Comparison of ENCODE assay signal across 13 cellular contexts in the genomic region with DNA sequence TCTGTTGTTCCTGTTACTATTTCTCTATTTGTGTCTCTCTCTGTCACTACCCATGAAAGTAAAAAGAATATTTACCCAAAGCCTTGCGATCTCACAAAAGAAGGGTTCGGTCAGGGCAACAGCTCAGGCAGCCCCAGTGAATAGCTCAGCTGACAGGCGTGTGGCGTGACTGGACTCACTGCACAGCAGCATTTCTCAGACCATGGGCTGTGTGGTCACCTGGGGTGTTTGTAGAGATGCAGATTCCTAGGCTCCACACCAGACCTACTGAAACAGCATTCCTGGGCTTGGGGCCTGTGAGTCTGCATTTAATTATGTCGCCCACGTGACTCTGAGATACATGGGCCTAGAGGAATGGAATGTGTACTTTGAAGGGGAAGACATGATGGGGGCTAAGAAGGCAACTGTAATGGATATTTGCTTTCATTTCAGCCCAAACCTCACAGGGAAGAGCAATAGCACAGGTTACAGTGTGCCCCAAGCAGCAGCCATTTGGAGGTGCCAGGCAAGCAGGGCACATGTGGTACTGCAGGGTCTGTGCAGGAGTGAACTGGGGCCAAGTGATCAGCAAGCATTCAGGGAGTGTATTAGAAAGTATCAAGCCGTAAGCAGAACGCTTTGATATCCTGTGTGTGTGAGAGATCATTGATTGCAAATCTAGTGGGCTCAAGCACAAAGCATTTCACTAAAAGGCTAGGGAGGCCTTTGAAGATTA.
DNase-seq lines count a peak whose midpoint lies in the region; ATAC-seq, FAIRE-seq and TF ChIP-seq lines count a peak whose summit lies in the region.
"Had no signal": no experiment of that assay in that cellular context is flagged by ENCODE, and none has a peak within 500 bp of the region (broad histone marks: within the 10 kb centered on the region; RNA-seq: fewer than 3 reads in every experiment).

No MANE protein-coding gene starts in this region.

- no peak overlapping the region; the same call in 1 of the 2 replicates for H2AFZ ChIP-seq in H1 (ENCODE audit: low read length)

- intact Hi-C loops in Right ventricle myocardium inferior (cut with DNase I): loop anchor here (5.0 kb wide), 1 partner anchor 92 kb away; the partner anchor contains the start of gene RBMS1
- intact Hi-C loops in cardiac septum (cut with DNase I): no loop called here
- intact Hi-C loops in transverse colon (cut with DNase I; ENCODE audit: low total_unique reads): no loop called here

- peak overlapping the region; percentile 67 for H2BK15ac ChIP-seq in H1 (ENCODE audit: low read length)

- H3K56ac ChIP-seq in H1 (replicated peaks; ENCODE audit: insufficient read length, low read depth, low read length): no peak overlapping the region

- no peak overlapping the region for H3K9ac ChIP-seq in H1 (replicated peaks in 1 of 4; ENCODE audit: extremely low read depth in 1 of 4, low read depth in 3 of 4, low read length in 3 of 4)

- 0 out of 2 replicates have a peak overlapping the region, but pooled peaks have one; percentile 3 for H2BK5ac ChIP-seq in H1 (ENCODE audit: low read depth, low read length)

- FAIRE-seq in H1 (lab: Jason Lieb, UNC): no peak

- H2BK12ac ChIP-seq in H1 (ENCODE audit: low read depth, low read length): peak overlapping the region; percentile 52; the same call in 1 of the 2 replicates

- H3K36me3 ChIP-seq in H1 (ENCODE audit: control insufficient read depth in 2 of 4, insufficient read depth in 4 of 4, low read length in 3 of 4) (no peaks in the 10 kb centered on the region), transverse colon (no peaks in the 10 kb centered on the region)

- no peaks in the 10 kb centered on the region for H3K79me2 ChIP-seq in H1 (ENCODE audit: control insufficient read depth in 1 of 2, insufficient read depth in 2 of 2, low read length in 2 of 2)

- H3K9me3 ChIP-seq in H1 (ENCODE audit: insufficient read depth in 2 of 2, low read depth in 1 of 2, low read length in 1 of 2): no peaks in the 10 kb centered on the region
- no peaks in the 10 kb centered on the region for H3K9me3 ChIP-seq in transverse colon

- TF ChIP-seq RAD21 in H1 (IDR thresholded peaks at IDR 0.05 in 1 of 2, conservative IDR thresholded peaks at IDR 0.05 in 1 of 2; ENCODE audit: low read depth in 2 of 2, low read length in 2 of 2): no peak

- no peak for TF ChIP-seq EP300 in H1 (IDR thresholded peaks at IDR 0.05; ENCODE audit: borderline replicate concordance in 1 of 2, low read depth in 2 of 2, low read length in 2 of 2)
- TF ChIP-seq EP300 in transverse colon (IDR thresholded peaks at IDR 0.05; ENCODE audit: low read depth): no peak

- no peaks in the 10 kb centered on the region for H3K23me2 ChIP-seq in H1 (ENCODE audit: low read depth, low read length)

- no peak overlapping the region for H4K5ac ChIP-seq in H1 (ENCODE audit: insufficient read length, low read depth, low read length)

- no peak overlapping the region for H3K4ac ChIP-seq in H1 (replicated peaks; ENCODE audit: insufficient read length, low read depth, low read length)

- no peak overlapping the region for H2AK5ac ChIP-seq in H1 (ENCODE audit: low read depth, low read length)

- H2BK120ac ChIP-seq in H1 (replicated peaks; ENCODE audit: low read depth, low read length): no peak overlapping the region

- TF ChIP-seq CTCF in H1 (IDR thresholded peaks at IDR 0.05; ENCODE audit: control extremely low read depth in 1 of 3, insufficient read depth in 1 of 3, low read depth in 1 of 3, low read length in 3 of 3) (no peak), mesothelial cell of epicardium (IDR thresholded peaks at IDR 0.05; ENCODE audit: unreplicated experiment) (no peak), transverse colon (IDR thresholded peaks at IDR 0.05) (no peak)

- peak overlapping the region; percentile 36; the same call in 1 of the 2 replicates for H3K18ac ChIP-seq in H1 (ENCODE audit: extremely low read depth, low read length)

- ATAC-seq in Right ventricle myocardium inferior: no peak
- ATAC-seq: effector memory CD8-positive, alpha-beta T cell had no signal

- H3K9me3 Mint-ChIP-seq in mesothelial cell of epicardium: no peaks in the 10 kb centered on the region
- H3K9me3 Mint-ChIP-seq: effector memory CD8-positive, alpha-beta T cell had no signal

- in situ Hi-C loops in transverse colon (cut with MboI; ENCODE audit: low pct_ligation_motif_present in 1 of 4, low pct_unique_long_range_greater_than_20kb in 1 of 4, low sequenced_read_pairs in 3 of 4): no loop called here

- TF ChIP-seq POLR2A in H1 (IDR thresholded peaks at IDR 0.05; ENCODE audit: control extremely low read depth in 1 of 2, low read depth in 2 of 2, low read length in 2 of 2): no peak
- TF ChIP-seq POLR2A in transverse colon (IDR thresholded peaks at IDR 0.05): no peak

- H3K4me1 ChIP-seq in H1 (replicated peaks in 1 of 4; ENCODE audit: control insufficient read depth in 3 of 4, insufficient read depth in 4 of 4, low read length in 3 of 4) (peaks cover 0 to 12% (median 3%) of the 10 kb centered on the region in 4 experiments; a peak in 5 of 7 replicates), transverse colon (peaks cover 0 to 7% (median 2%) of the 10 kb centered on the region in 4 donors)

- no peak overlapping the region for H3K4me3 Mint-ChIP-seq in mesothelial cell of epicardium
- H3K4me3 Mint-ChIP-seq: CD4-positive, alpha-beta memory T cell; effector memory CD8-positive, alpha-beta T cell had no signal

- H3K27me3 ChIP-seq in H1 (replicated peaks in 1 of 4; ENCODE audit: control insufficient read depth in 3 of 4, extremely low read depth in 1 of 4, insufficient read depth in 3 of 4, low read length in 3 of 4): no peaks in the 10 kb centered on the region
- no peaks in the 10 kb centered on the region for H3K27me3 ChIP-seq in transverse colon

- no peak overlapping the region for H3K4me2 ChIP-seq in H1 (ENCODE audit: insufficient read depth in 1 of 2, low read depth in 2 of 2, low read length in 2 of 2)

- POLR2A ChIA-PET in H1 (lab: Charles Lee; ENCODE audit: partially characterized antibody): no interaction called here

- H4K8ac ChIP-seq in H1 (ENCODE audit: extremely low read depth, insufficient read depth, low read length): no peak overlapping the region

- no peak overlapping the region for H3K14ac ChIP-seq in H1 (ENCODE audit: insufficient read length)

- peaks cover 45% of the 10 kb centered on the region for H3K4me1 Mint-ChIP-seq in mesothelial cell of epicardium

- 0 out of 2 replicates have a peak overlapping the region, but pooled peaks have one; percentile 12 for H3K27ac ChIP-seq in H1 (ENCODE audit: low read depth, low read length)
- H3K27ac ChIP-seq in transverse colon: peak overlapping the region in 3 of 4 donors; percentile 22 to 62 (median 61)

- 90% methylated on average over 8 of the region's 8 CpGs; no CpG with 5 or more reads in 1 of the 2 experiments for WGBS in H1 (ENCODE audit: extremely low coverage in 1 of 2, insufficient coverage in 1 of 2, insufficient read length in 1 of 2, insufficient replicate concordance in 2 of 2, low coverage in 1 of 2, low lambda C conversion rate in 2 of 2, missing lambda C conversion rate in 1 of 2), 2 experiments
- WGBS in transverse colon (ENCODE audit: low coverage in 1 of 2), 2 donors: 89% methylated on average over 8 of the region's 8 CpGs; no CpG with 5 or more reads in 1 of the 2 donors

- H4K91ac ChIP-seq in H1 (replicated peaks; ENCODE audit: insufficient read length, low read length): no peak overlapping the region

- peak overlapping the region; percentile 97 for H3K27ac Mint-ChIP-seq in mesothelial cell of epicardium
- H3K27ac Mint-ChIP-seq: CD4-positive, alpha-beta memory T cell; effector memory CD8-positive, alpha-beta T cell had no signal

- CTCF ChIA-PET in H1 (lab: Charles Lee; ENCODE audit: partially characterized antibody): interaction anchor here (0.7 kb wide), 1 partner anchor 336 kb away, joined by 3 read pairs; no protein-coding TSS in a partner anchor

- H3K27me3 Mint-ChIP-seq in mesothelial cell of epicardium (ENCODE audit: low read depth): no peaks in the 10 kb centered on the region
- H3K27me3 Mint-ChIP-seq: effector memory CD8-positive, alpha-beta T cell had no signal

- H2BK20ac ChIP-seq in H1 (ENCODE audit: low read length): no peak overlapping the region

- DNase-seq in Right ventricle myocardium inferior (ENCODE audit: missing footprints) (peak; percentile 41), cardiac septum (ENCODE audit: low spot score) (no peak), H1 (ENCODE audit: low read depth in 1 of 2, low spot score in 2 of 2) (no peak), mesothelial cell of epicardium (ENCODE audit: low spot score in 2 of 2, unreplicated experiment in 2 of 2) (no peak), transverse colon (no peak), dermis blood vessel endothelial cell (no peak), amniotic stem cell (lab: John Stamatoyannopoulos, UW) (no peak)
- DNase-seq in effector CD4-positive, alpha-beta T cell: no peak
- DNase-seq: activated gamma-delta T cell; CD4-positive, alpha-beta memory T cell; effector memory CD8-positive, alpha-beta T cell; KBM-7; stimulated activated CD4-positive, alpha-beta T cell treated with anti-CD3 and anti-CD28 coated beads, Interleukin-15, amount 100 ng/mL, for 24 hours had no signal

- H4K20me1 ChIP-seq in H1 (replicated peaks in 1 of 2; ENCODE audit: control insufficient read depth in 1 of 2, insufficient read depth in 2 of 2, low read length in 2 of 2): no peaks in the 10 kb centered on the region

- H3K36me3 Mint-ChIP-seq in mesothelial cell of epicardium: no peaks in the 10 kb centered on the region
- H3K36me3 Mint-ChIP-seq: CD4-positive, alpha-beta memory T cell had no signal

- H3K23ac ChIP-seq in H1 (ENCODE audit: insufficient read length): no peak overlapping the region

- H3K4me3 ChIP-seq in H1 (ENCODE audit: extremely low read depth in 1 of 4, insufficient read depth in 2 of 4, low read depth in 3 of 4, low read length in 4 of 4) (no peak overlapping the region), transverse colon (no peak overlapping the region)

- H3K79me1 ChIP-seq in H1 (ENCODE audit: low read depth, low read length): no peaks in the 10 kb centered on the region

TF ChIP-seq in H1, 55 proteins besides CTCF, POLR2A, EP300 and RAD21:
- TF ChIP-seq CBX8 (IDR thresholded peaks at IDR 0.05; ENCODE audit: borderline replicate concordance, low read depth, low read length): no peak
- peak; percentile 43; the same call in 1 of the 2 replicates for TF ChIP-seq TEAD4 (IDR thresholded peaks at IDR 0.05; ENCODE audit: low read depth, low read length)
